Comparison of ENCODE assay signal across 1 cellular context in genomic region chr5:140546851-140547507, GRCh38.
TF ChIP-seq lines count a peak whose summit lies in the region.

No MANE protein-coding gene starts in this region.

TF ChIP-seq in SK-N-SH, 30 proteins besides CTCF, POLR2A, EP300 and RAD21 (continued from another document):
- TF ChIP-seq POLR2AphosphoS5 (IDR thresholded peaks at IDR 0.05; ENCODE audit: low read depth, low read length) (no peak), MXI1 (IDR thresholded peaks at IDR 0.05; ENCODE audit: low read depth, low read length) (no peak)
